ENCODE assay signal across 9 cellular contexts in the genomic region with DNA sequence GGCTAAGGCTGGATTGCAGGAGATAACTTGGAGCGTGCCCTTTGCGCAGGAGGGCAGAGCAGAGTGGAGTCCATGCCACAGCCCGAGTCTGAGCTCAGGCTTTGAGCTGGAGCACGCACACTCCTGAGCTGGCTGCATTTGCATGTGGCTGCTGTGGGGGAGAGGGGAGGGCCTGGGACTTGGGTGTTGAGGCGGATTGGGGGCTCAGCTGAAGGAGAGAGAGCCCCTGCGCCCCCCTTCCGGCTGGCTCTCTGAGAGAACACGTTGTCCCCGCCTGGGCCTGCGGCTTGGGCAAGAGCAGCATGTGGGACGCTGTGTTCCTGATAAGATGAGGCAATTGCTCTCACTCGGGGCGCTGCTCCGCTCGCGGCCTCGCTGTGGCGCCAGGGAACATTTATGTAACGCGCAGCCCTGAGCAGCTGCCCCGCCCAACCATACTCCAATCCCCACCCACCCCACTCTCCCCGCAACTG. TPM values are rescaled to one million over a fixed set of nuclear protein-coding genes. Genes with fewer than 3 reads are reported as not detected.
DNase-seq lines count a peak whose midpoint lies in the region; ATAC-seq and TF ChIP-seq lines count a peak whose summit lies in the region.
"Had no signal": no experiment of that assay in that cellular context is flagged by ENCODE, and none has a peak within 500 bp of the region (broad histone marks: within the 10 kb centered on the region; RNA-seq: fewer than 3 reads in every experiment).

No MANE protein-coding gene starts in this region.

- H3K27ac Mint-ChIP-seq in activated CD4-positive, alpha-beta T cell treated with anti-CD3 and anti-CD28 coated beads for 36 hours: peak overlapping the region; percentile 96
- peak overlapping the region; percentile 93 for H3K27ac Mint-ChIP-seq in central memory CD8-positive, alpha-beta T cell (ENCODE audit: low read depth)

- DNase-seq in A673 (ENCODE audit: low spot score): peak; percentile 89
- peak; percentile 93 for DNase-seq in KBM-7
- peak; percentile 92 for DNase-seq in activated CD4-positive, alpha-beta T cell treated with anti-CD3 and anti-CD28 coated beads for 36 hours
- DNase-seq in central memory CD8-positive, alpha-beta T cell (ENCODE audit: low spot score in 2 of 2): peak; percentile 59 to 64
- peak; percentile 85 for DNase-seq in left kidney (ENCODE audit: low read depth, low spot score)
- peak; percentile 71 for DNase-seq in stimulated activated CD4-positive, alpha-beta T cell treated with anti-CD3 and anti-CD28 coated beads, Interleukin-2, amount 100 ng/mL, for 4 hours (ENCODE audit: low read depth)
- no peak for DNase-seq in COLO829 (ENCODE audit: low spot score)

- H3K27me3 ChIP-seq in A673 (replicated peaks; ENCODE audit: insufficient read depth, low read depth, low read length, poor library complexity): no peaks in the 10 kb centered on the region

- intact Hi-C loops in A673 (cut with micrococcal nuclease; ENCODE audit: unreplicated experiment): loop anchor here (5.0 kb wide), 1 partner anchor 122 kb away; no protein-coding TSS in a partner anchor
- intact Hi-C loops in activated CD4-positive, alpha-beta T cell treated with anti-CD3 and anti-CD28 coated beads for 36 hours (cut with DNase I, micrococcal nuclease): loop anchor here (1.0 to 2.0 kb wide), 7 partner anchors 14 to 123 kb away; a partner anchor contains a TSS

- H3K27ac ChIP-seq in A673 (ENCODE audit: low read depth, low read length, poor library complexity, severe bottlenecking): peak overlapping the region; percentile 64
- H3K27ac ChIP-seq: C4-2B had no signal

- H3K36me3 Mint-ChIP-seq in activated CD4-positive, alpha-beta T cell treated with anti-CD3 and anti-CD28 coated beads for 36 hours (ENCODE audit: low read depth): peaks cover 44% of the 10 kb centered on the region
- peaks cover 54% of the 10 kb centered on the region for H3K36me3 Mint-ChIP-seq in central memory CD8-positive, alpha-beta T cell (ENCODE audit: insufficient read depth)

- CTCF ChIA-PET in A673 (lab: Charles Lee): interaction anchor here (0.5 to 0.9 kb wide), 4 partner anchors 47 to 469 kb away, joined by 3 to 4 read pairs (median 4); no protein-coding TSS in a partner anchor
- CTCF ChIA-PET in activated CD4-positive, alpha-beta T cell treated with anti-CD3 and anti-CD28 coated beads for 36 hours (lab: Charles Lee): interaction anchor here (0.6 to 5.0 kb wide), 22 partner anchors 9 to 154 kb away, joined by 3 to 28 read pairs (median 5); no protein-coding TSS in a partner anchor

- H3K4me3 ChIP-seq in A673 (ENCODE audit: low read depth, low read length, poor library complexity, severe bottlenecking): peak overlapping the region; percentile 26

- ATAC-seq in GM19372 (IDR thresholded peaks at IDR 0.05; ENCODE audit: low read depth, unreplicated experiment): peak; percentile 55
- ATAC-seq in activated CD4-positive, alpha-beta T cell treated with anti-CD3 and anti-CD28 coated beads for 36 hours: peak; percentile 68
- ATAC-seq in central memory CD8-positive, alpha-beta T cell (replicated peaks; ENCODE audit: extremely low read depth, poor library complexity, severe bottlenecking): peak; percentile 50

- no peaks in the 10 kb centered on the region for H3K27me3 Mint-ChIP-seq in activated CD4-positive, alpha-beta T cell treated with anti-CD3 and anti-CD28 coated beads for 36 hours
- H3K27me3 Mint-ChIP-seq in central memory CD8-positive, alpha-beta T cell: no peaks in the 10 kb centered on the region

- no TSS peak for BruUV-seq in A673 (replicated peaks; lab: Mats Ljungman, UMichigan)

- peaks cover 3% of the 10 kb centered on the region for H3K9me3 Mint-ChIP-seq in activated CD4-positive, alpha-beta T cell treated with anti-CD3 and anti-CD28 coated beads for 36 hours (ENCODE audit: low read depth)
- peaks cover 5% of the 10 kb centered on the region for H3K9me3 Mint-ChIP-seq in central memory CD8-positive, alpha-beta T cell

- POLR2A ChIA-PET in A673 (lab: Charles Lee; ENCODE audit: low non-redundant PET): no interaction called here
- POLR2A ChIA-PET in activated CD4-positive, alpha-beta T cell treated with anti-CD3 and anti-CD28 coated beads for 36 hours (lab: Charles Lee): interaction anchor here (0.6 to 2.4 kb wide), 11 partner anchors 9 to 117 kb away, joined by 3 to 9 read pairs (median 4); no protein-coding TSS in a partner anchor

- TF ChIP-seq CTCF in A673 (conservative IDR thresholded peaks at IDR 0.05; ENCODE audit: low read depth, low read length): peak; percentile 54

- in situ Hi-C loops in KBM-7 (cut with MboI; ENCODE audit: low pct_unique_long_range_greater_than_20kb, low sequenced_read_pairs): no loop called here

- no peaks in the 10 kb centered on the region for H3K36me3 ChIP-seq in A673 (ENCODE audit: insufficient read depth, low read length, poor library complexity, severe bottlenecking)

- H3K9me3 ChIP-seq in A673 (ENCODE audit: low read depth, low read length, poor library complexity, severe bottlenecking): no peaks in the 10 kb centered on the region

- peak overlapping the region; percentile 61 for H3K4me3 Mint-ChIP-seq in activated CD4-positive, alpha-beta T cell treated with anti-CD3 and anti-CD28 coated beads for 36 hours
- H3K4me3 Mint-ChIP-seq in central memory CD8-positive, alpha-beta T cell: peak overlapping the region; percentile 81

- peaks cover 99% of the 10 kb centered on the region for H3K4me1 Mint-ChIP-seq in activated CD4-positive, alpha-beta T cell treated with anti-CD3 and anti-CD28 coated beads for 36 hours
- H3K4me1 Mint-ChIP-seq in central memory CD8-positive, alpha-beta T cell: peaks cover 99% of the 10 kb centered on the region

- peaks cover 36% of the 10 kb centered on the region for H3K4me1 ChIP-seq in A673 (ENCODE audit: insufficient read depth, low read length, poor library complexity, severe bottlenecking)

RNA-seq across cellular contexts. Expression of a gene that starts 39.1 kb away (rescaled TPM):
- 22.1 and 23.5 TPM in 2 replicates for total RNA-seq in A673 (2021)
- 100 to 1,000 TPM; 147 to 212 TPM for total RNA-seq in activated CD4-positive, alpha-beta T cell treated with anti-CD3 and anti-CD28 coated beads for 36 hours
